7 cellular contexts compared by ENCODE assay signal in genomic region chr11:12674936-12675696, GRCh38. TPM values are rescaled to one million over a fixed set of nuclear protein-coding genes. Genes with fewer than 3 reads are reported as not detected.
DNase-seq lines count a peak whose midpoint lies in the region; ATAC-seq lines count a peak whose summit lies in the region.

No MANE protein-coding gene starts in this region.

- peak; percentile 10 for ATAC-seq in GM18909 (IDR thresholded peaks at IDR 0.05; ENCODE audit: poor library complexity, unreplicated experiment)
- ATAC-seq in sciatic nerve, result no peak
- ATAC-seq in HG03135 (IDR thresholded peaks at IDR 0.05; ENCODE audit: unreplicated experiment), result no peak

- WGBS in iPS DF 6.9 (ENCODE audit: insufficient coverage, insufficient read length), result no CpG with 5 or more reads among the region's 81 CpGs

- H3K9me3 ChIP-seq in iPS DF 6.9 (ENCODE audit: control insufficient read depth, insufficient read depth, low read length), result no peaks in the 10 kb centered on the region

- H3K27ac ChIP-seq in iPS DF 6.9 (ENCODE audit: low read length), result no peak overlapping the region

- intact Hi-C loops in sciatic nerve (cut with DNase I), result no loop called here

- no peaks in the 10 kb centered on the region for H3K36me3 ChIP-seq in iPS DF 6.9 (ENCODE audit: control insufficient read depth, insufficient read depth, low read length)

- DNase-seq in NCI-H187 treated with DMSO at 0.1 percent for 48 hours (lab: John Stamatoyannopoulos, UW) (peak; percentile 37), astrocyte of the hippocampus (ENCODE audit: low read depth, low spot score) (peak; percentile 72), iPS DF 6.9 (ENCODE audit: low read depth, low spot score) (no peak), sciatic nerve (ENCODE audit: low spot score) (peak; percentile 71), hepatic stellate cell (ENCODE audit: low spot score) (no peak)

- peak overlapping the region; percentile 89 for H3K4me3 ChIP-seq in iPS DF 6.9 (ENCODE audit: low read length)

- H3K27me3 ChIP-seq in iPS DF 6.9 (ENCODE audit: control insufficient read depth, insufficient read depth, low read length), result no peaks in the 10 kb centered on the region; the same call in 1 of the 2 replicates

- peaks cover 2% of the 10 kb centered on the region; the same call in 1 of the 2 replicates for H3K4me1 ChIP-seq in iPS DF 6.9 (ENCODE audit: control insufficient read depth, insufficient read depth, low read length)

RNA-seq across cellular contexts. Expression of gene TEAD1, which starts 0.9 kb away (rescaled TPM):
- 141 TPM for total RNA-seq in sciatic nerve

Comparison
In these comparisons a context has a peak if more than half of its experiments do, and no peak if none do; other contexts are left out.
1. DNase-seq: peak in NCI-H187 treated with DMSO at 0.1 percent for 48 hours (single experiment), astrocyte of the hippocampus (single experiment) and sciatic nerve (single experiment); none in iPS DF 6.9 (single experiment) and hepatic stellate cell (single experiment).